13 cellular contexts compared by ENCODE assay signal in the genomic region with DNA sequence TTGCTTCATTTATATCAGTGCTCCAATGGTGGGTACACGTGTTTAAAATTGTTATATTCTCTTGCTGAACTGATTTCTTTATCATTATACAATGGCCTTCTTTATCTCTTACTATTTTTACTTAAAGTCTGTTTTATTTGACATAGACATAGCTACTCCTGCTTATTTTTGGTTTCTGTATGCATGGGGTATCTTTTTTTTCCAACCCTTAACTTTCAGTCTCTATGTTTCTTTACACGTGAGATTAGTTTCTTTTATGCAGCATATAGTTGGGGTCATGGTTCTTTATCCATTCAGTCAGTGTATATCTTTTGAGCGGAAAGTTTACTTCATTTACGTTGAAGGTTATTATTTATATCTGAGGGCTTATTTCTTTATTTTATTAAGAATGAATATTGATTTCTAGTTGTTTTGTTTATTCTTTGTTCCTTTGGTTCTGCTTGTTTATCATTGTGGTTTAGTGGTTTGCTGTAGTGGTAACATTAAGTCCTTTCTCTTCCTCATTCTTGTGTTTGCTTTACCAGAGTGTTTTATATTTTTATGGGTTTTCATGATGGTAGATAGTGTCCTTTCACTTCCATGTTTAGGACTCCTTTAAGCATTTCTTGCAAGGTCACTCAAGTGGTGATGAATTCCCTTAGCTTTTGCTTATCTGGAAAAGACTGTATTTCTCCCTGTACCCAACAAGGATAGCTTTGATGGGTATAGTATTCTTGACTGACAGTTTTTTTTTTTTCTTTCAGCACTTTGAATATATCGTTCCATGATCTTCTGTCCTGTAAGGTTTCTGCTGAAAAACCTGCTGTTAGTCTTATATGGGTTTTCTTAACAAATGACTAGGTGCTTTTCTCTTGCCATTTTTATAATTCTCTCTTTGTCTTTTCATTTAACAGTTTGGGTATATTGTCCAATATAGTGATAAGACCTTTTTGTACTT. TPM values are rescaled to one million over a fixed set of nuclear protein-coding genes. Genes with fewer than 3 reads are reported as not detected.
DNase-seq lines count a peak whose midpoint lies in the region; ATAC-seq and TF ChIP-seq lines count a peak whose summit lies in the region.
"Had no signal": no experiment of that assay in that cellular context is flagged by ENCODE, and none has a peak within 500 bp of the region (broad histone marks: within the 10 kb centered on the region; RNA-seq: fewer than 3 reads in every experiment).

No MANE protein-coding gene starts in this region.

- H3K4me3 ChIP-seq in mucosa of descending colon, result no peak overlapping the region
- H3K4me3 ChIP-seq: PC-9, thoracic aorta had no signal

- no peaks in the 10 kb centered on the region for H3K36me3 ChIP-seq in mucosa of descending colon (ENCODE audit: low read depth)
- H3K36me3 ChIP-seq: thoracic aorta had no signal

- intact Hi-C loops in mucosa of descending colon (cut with DNase I, micrococcal nuclease), result no loop called here

- peak; percentile 86 for ATAC-seq in GM19372 (IDR thresholded peaks at IDR 0.05; ENCODE audit: low read depth, unreplicated experiment)
- peak; percentile 57 for ATAC-seq in HG02798 (IDR thresholded peaks at IDR 0.05; ENCODE audit: poor library complexity, unreplicated experiment)
- ATAC-seq in HG03521 (IDR thresholded peaks at IDR 0.05; ENCODE audit: unreplicated experiment), result peak; percentile 61
- peak; percentile 50 for ATAC-seq in mucosa of descending colon
- no peak for ATAC-seq in GM21381 (IDR thresholded peaks at IDR 0.05; ENCODE audit: unreplicated experiment)

- DNase-seq in mucosa of descending colon (no peak), kidney glomerular epithelial cell (lab: John Stamatoyannopoulos, UW) (no peak), NAMALWA (ENCODE audit: low spot score) (no peak)
- DNase-seq: activated CD4-positive, alpha-beta T cell treated with anti-CD3 and anti-CD28 coated beads, Interleukin-2, amount 50 U/mL, for 4 hours; activated gamma-delta T cell; Kasumi-1; NCI-H2171; PC-9 had no signal

- no peak for TF ChIP-seq CTCF in mucosa of descending colon (IDR thresholded peaks at IDR 0.05)

- H3K9me3 ChIP-seq in mucosa of descending colon, result peaks cover 9% of the 10 kb centered on the region

- no peaks in the 10 kb centered on the region for H3K4me1 ChIP-seq in mucosa of descending colon (ENCODE audit: low read depth)

RNA-seq across cellular contexts. Expression of gene FAR2, which starts 38.3 kb away (rescaled TPM):
- total RNA-seq in mucosa of descending colon, result 10 to 100 TPM; 39.7 to 93.0 (median 72.2) TPM
